8 cellular contexts compared by ENCODE assay signal in the genomic region with DNA sequence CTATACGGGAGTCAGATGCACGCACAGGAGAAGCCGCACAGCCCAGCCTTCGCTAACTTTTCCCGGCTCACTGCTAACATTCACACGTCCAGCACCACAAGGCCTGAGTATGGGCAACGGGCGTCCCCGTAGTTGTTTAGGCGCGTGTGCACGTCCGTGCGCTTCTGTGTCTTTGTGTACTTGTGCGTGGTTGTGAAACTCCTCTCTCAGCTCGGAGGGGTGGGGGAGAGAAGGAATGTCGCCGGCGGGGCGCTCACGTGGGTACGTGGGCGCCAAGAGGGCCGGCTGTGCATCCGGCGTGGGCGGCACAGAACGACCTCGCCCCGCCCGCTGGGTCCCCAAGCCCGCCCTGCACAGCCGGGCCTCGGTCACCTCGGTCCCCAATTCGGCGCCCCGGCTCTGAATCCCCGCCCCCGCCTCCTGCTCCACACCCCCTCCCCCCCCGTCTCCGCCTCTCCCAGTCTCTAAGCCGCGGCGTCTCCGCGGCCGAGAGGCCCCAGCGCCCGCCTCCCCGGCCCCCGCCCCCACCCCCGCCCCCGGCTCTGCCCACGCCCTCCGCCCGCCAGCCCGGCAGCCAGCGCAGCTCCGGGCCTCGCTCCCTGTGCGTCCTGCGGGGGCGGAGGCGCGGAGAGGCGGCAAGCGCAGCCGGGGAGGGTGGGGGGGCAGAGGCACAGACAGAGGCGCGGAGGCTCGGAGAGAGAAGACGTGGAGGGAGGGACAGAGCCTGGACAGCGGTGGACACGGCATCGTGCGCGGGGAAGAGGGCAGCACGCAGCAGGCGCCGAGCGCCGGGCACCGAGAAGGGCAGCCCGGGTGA. TPM values are rescaled to one million over a fixed set of nuclear protein-coding genes. Genes with fewer than 3 reads are reported as not detected.
DNase-seq lines count a peak whose midpoint lies in the region; ATAC-seq lines count a peak whose summit lies in the region.

A gene with protein sequence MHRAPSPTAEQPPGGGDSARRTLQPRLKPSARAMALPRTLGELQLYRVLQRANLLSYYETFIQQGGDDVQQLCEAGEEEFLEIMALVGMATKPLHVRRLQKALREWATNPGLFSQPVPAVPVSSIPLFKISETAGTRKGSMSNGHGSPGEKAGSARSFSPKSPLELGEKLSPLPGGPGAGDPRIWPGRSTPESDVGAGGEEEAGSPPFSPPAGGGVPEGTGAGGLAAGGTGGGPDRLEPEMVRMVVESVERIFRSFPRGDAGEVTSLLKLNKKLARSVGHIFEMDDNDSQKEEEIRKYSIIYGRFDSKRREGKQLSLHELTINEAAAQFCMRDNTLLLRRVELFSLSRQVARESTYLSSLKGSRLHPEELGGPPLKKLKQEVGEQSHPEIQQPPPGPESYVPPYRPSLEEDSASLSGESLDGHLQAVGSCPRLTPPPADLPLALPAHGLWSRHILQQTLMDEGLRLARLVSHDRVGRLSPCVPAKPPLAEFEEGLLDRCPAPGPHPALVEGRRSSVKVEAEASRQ (plus strand): TSS at position 673 of the 817 bp plus-strand sequence. CDS start 158 bp downstream, outside the sequence.

- DNase-seq in DMS 273 (lab: John Stamatoyannopoulos, UW; ENCODE audit: unreplicated experiment) (peak; percentile 94), HuH-7.5 (ENCODE audit: low spot score) (peak; percentile 88), OCI-M2 (lab: John Stamatoyannopoulos, UW; ENCODE audit: unreplicated experiment) (peak; percentile 36), activated T-cell treated with anti-CD3 and anti-CD28 coated beads for 4 hours (peak; percentile 82), epithelial cell of prostate (ENCODE audit: low read depth, low spot score) (peak; percentile 90), mucosa of gallbladder (ENCODE audit: low spot score) (peak; percentile 94)
- peak; percentile 86 to 91 for DNase-seq in stimulated activated CD8-positive, alpha-beta memory T cell treated with anti-CD3 and anti-CD28 coated beads, Interleukin-4, amount 100 ng/mL, for 1 hour (ENCODE audit: low read depth in 2 of 2, low spot score in 1 of 2)

- peak within 1 kb of the TSS; percentile 99 for H3K27ac ChIP-seq in epithelial cell of prostate

- peak; percentile 49 for ATAC-seq in GM21526 (IDR thresholded peaks at IDR 0.05; ENCODE audit: low FRiP score, unreplicated experiment)

RNA-seq across cellular contexts. Expression of the gene that starts here (rescaled TPM):
- 21.4 TPM for total RNA-seq in mucosa of gallbladder

Comparison
In these comparisons a context has a peak if more than half of its experiments do, and no peak if none do; other contexts are left out.
1. Peak in every context shown above with its lines: DNase-seq, ATAC-seq and H3K27ac ChIP-seq.
2. DNase-seq: peak in every context shown above with its lines; median percentile 94 in DMS 273; 94 in mucosa of gallbladder; 90 in epithelial cell of prostate; 88 in stimulated activated CD8-positive, alpha-beta memory T cell treated with anti-CD3 and anti-CD28 coated beads, Interleukin-4, amount 100 ng/mL, for 1 hour; 88 in HuH-7.5; 82 in activated T-cell treated with anti-CD3 and anti-CD28 coated beads for 4 hours; 36 in OCI-M2.